ENCODE assay signal across 8 cellular contexts in genomic region chr10:132627736-132628512, GRCh38.
DNase-seq lines count a peak whose midpoint lies in the region; ATAC-seq and TF ChIP-seq lines count a peak whose summit lies in the region.

No MANE protein-coding gene starts in this region.

- ATAC-seq in memory B cell (ENCODE audit: low read depth) (peak; percentile 73), HG02852 (IDR thresholded peaks at IDR 0.05; ENCODE audit: unreplicated experiment) (no peak), GM21825 (IDR thresholded peaks at IDR 0.05; ENCODE audit: unreplicated experiment) (no peak)

- TF ChIP-seq CTCF in chondrocyte (IDR thresholded peaks at IDR 0.05) (no peak), tibial artery (IDR thresholded peaks at IDR 0.05) (no peak)

- H3K4me1 Mint-ChIP-seq in chondrocyte (ENCODE audit: low read depth) (peaks cover 49% of the 10 kb centered on the region), memory B cell (peaks cover 49% of the 10 kb centered on the region)

- H3K27me3 Mint-ChIP-seq in chondrocyte (ENCODE audit: low read depth) (no peaks in the 10 kb centered on the region), memory B cell (no peaks in the 10 kb centered on the region)

- H3K4me3 ChIP-seq in tibial artery, result peak overlapping the region; percentile 6 to 16

- intact Hi-C loops in tibial artery (cut with DNase I; ENCODE audit: low total_unique reads), result no loop called here

- H3K9me3 Mint-ChIP-seq in chondrocyte (ENCODE audit: low read depth) (no peaks in the 10 kb centered on the region), memory B cell (no peaks in the 10 kb centered on the region)

- H3K36me3 Mint-ChIP-seq in chondrocyte (ENCODE audit: low read depth) (peaks cover 4% of the 10 kb centered on the region), memory B cell (peaks cover 5% of the 10 kb centered on the region)

- H3K27me3 ChIP-seq in tibial artery, result no peaks in the 10 kb centered on the region

- DNase-seq in activated CD4-positive, CD25-positive, alpha-beta regulatory T cell treated with anti-CD3 and anti-CD28 coated beads, Interleukin-2, amount 50 U/mL, for 72 hours, result peak; percentile 28
- no peak for DNase-seq in activated CD4-positive, CD25-positive, alpha-beta regulatory T cell (lab: John Stamatoyannopoulos, UW)
- DNase-seq in chondrocyte (ENCODE audit: low spot score) (no peak), memory B cell (ENCODE audit: low spot score in 2 of 2) (no peak), tibial artery (peak; percentile 72 to 88), NAMALWA (ENCODE audit: low spot score) (no peak)

- no peaks in the 10 kb centered on the region for H3K36me3 ChIP-seq in tibial artery

- peak overlapping the region; percentile 89 to 94 for H3K27ac ChIP-seq in tibial artery

- no peaks in the 10 kb centered on the region for H3K9me3 ChIP-seq in tibial artery

- H3K4me3 Mint-ChIP-seq in chondrocyte (ENCODE audit: unreplicated experiment) (no peak overlapping the region), memory B cell (peak overlapping the region; percentile 60)

- peak overlapping the region; percentile 53 for H3K27ac Mint-ChIP-seq in chondrocyte (ENCODE audit: unreplicated experiment)
- peak overlapping the region; percentile 84 for H3K27ac Mint-ChIP-seq in memory B cell

- peaks cover 10 to 84% (median 77%) of the 10 kb centered on the region in 4 donors for H3K4me1 ChIP-seq in tibial artery

Comparison
In these comparisons a context has a peak if more than half of its experiments do, and no peak if none do; other contexts are left out.
1. DNase-seq: peak in activated CD4-positive, CD25-positive, alpha-beta regulatory T cell treated with anti-CD3 and anti-CD28 coated beads, Interleukin-2, amount 50 U/mL, for 72 hours (single experiment) and tibial artery (2 of 2); none in activated CD4-positive, CD25-positive, alpha-beta regulatory T cell (0 of 4), chondrocyte (single experiment), memory B cell (0 of 2) and NAMALWA (single experiment).